Comparison of ENCODE assay signal across 9 cellular contexts in genomic region chr3:159586587-159587202, GRCh38.
DNase-seq lines count a peak whose midpoint lies in the region; ATAC-seq, FAIRE-seq and TF ChIP-seq lines count a peak whose summit lies in the region.
"Had no signal": no experiment of that assay in that cellular context is flagged by ENCODE, and none has a peak within 500 bp of the region (broad histone marks: within the 10 kb centered on the region; RNA-seq: fewer than 3 reads in every experiment).

No MANE protein-coding gene starts in this region.

- in situ Hi-C loops in astrocyte of the spinal cord (cut with HindIII; ENCODE audit: low sequenced_read_pairs) = no loop called here

- H3K4me1 ChIP-seq in right lobe of liver = no peaks in the 10 kb centered on the region

- no peaks in the 10 kb centered on the region for H3K36me3 ChIP-seq in right lobe of liver
- H3K36me3 ChIP-seq: neutrophil had no signal

- H3K27me3 ChIP-seq in right lobe of liver = no peaks in the 10 kb centered on the region
- H3K27me3 ChIP-seq: neutrophil had no signal

- H3K4me3 ChIP-seq in astrocyte of the spinal cord (ENCODE audit: low read depth, low read length) (no peak overlapping the region), right lobe of liver (no peak overlapping the region)

- intact Hi-C loops in right lobe of liver (cut with DNase I) = no loop called here

- no peaks in the 10 kb centered on the region for H3K9me3 ChIP-seq in right lobe of liver
- H3K9me3 ChIP-seq: neutrophil had no signal

- no peak for DNase-seq in D721Med (ENCODE audit: insufficient read length, low spot score)
- peak; percentile 12 for DNase-seq in LoVo (ENCODE audit: low spot score)
- DNase-seq in astrocyte of the spinal cord (ENCODE audit: low read depth, low spot score) = peak; percentile 57
- peak in 1 of 3 donors; percentile 25 for DNase-seq in right lobe of liver
- no peak for DNase-seq in stimulated activated CD4-positive, alpha-beta T cell treated with anti-CD3 and anti-CD28 coated beads, Interleukin-4, amount 100 ng/mL, for 1 hour
- no peak for DNase-seq in NK-92 (lab: John Stamatoyannopoulos, UW; ENCODE audit: unreplicated experiment)
- no peak for DNase-seq in NCI-H1048 (lab: John Stamatoyannopoulos, UW)

- WGBS in right lobe of liver (ENCODE audit: insufficient coverage, low coverage, low lambda C conversion rate, missing lambda C conversion rate) = 28% methylated on average over 5 of the region's 5 CpGs

- TF ChIP-seq CTCF in D721Med (IDR thresholded peaks at IDR 0.05; ENCODE audit: insufficient read depth, missing control alignments) = peak; percentile 45
- peak; percentile 79 for TF ChIP-seq CTCF in astrocyte of the spinal cord (IDR thresholded peaks at IDR 0.05; ENCODE audit: low read depth, low read length)
- TF ChIP-seq CTCF in right lobe of liver (IDR thresholded peaks at IDR 0.05) = peak; percentile 32 to 52 (median 40)

- peak; percentile 47 to 61 (median 56) for ATAC-seq in right lobe of liver
- no peak for ATAC-seq in HG03135 (IDR thresholded peaks at IDR 0.05; ENCODE audit: unreplicated experiment)

- no peak overlapping the region for H3K27ac ChIP-seq in right lobe of liver
- H3K27ac ChIP-seq: neutrophil had no signal

- no peak for TF ChIP-seq POLR2A in right lobe of liver (IDR thresholded peaks at IDR 0.05)

- FAIRE-seq in D721Med (lab: Jason Lieb, UNC) = no peak

Comparison
In these comparisons a context has a peak if more than half of its experiments do, and no peak if none do; other contexts are left out.
1. DNase-seq: peak in LoVo (single experiment) and astrocyte of the spinal cord (single experiment); none in D721Med (single experiment), stimulated activated CD4-positive, alpha-beta T cell treated with anti-CD3 and anti-CD28 coated beads, Interleukin-4, amount 100 ng/mL, for 1 hour (single experiment), NK-92 (single experiment) and NCI-H1048 (single experiment).
2. Peak in every context shown above with its lines, with median percentiles within 50 percentile points of each other: CTCF ChIP-seq.